ENCODE assay signal across 30 cellular contexts in the genomic region with DNA sequence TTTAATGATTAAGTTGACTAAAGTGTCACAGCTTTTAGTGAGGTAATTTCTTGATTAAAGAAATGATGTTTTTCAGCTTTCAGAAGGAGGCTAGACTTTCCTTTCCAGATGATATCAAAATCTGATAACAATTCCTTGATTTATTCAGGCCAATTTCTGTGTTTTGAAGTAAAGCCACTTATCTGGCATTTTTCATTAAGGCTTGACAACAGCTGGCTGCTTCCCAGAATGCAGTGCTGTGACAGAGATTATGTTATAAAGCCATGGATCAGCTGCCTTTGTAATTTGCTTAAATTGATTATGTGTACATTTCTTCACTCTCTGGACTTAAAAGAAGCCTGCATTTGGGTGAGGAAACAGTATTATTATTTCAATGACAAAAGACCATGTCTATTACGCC.
"Had no signal": no experiment of that assay in that cellular context is flagged by ENCODE, and none has a peak within 500 bp of the region (broad histone marks: within the 10 kb centered on the region; RNA-seq: fewer than 3 reads in every experiment).

No MANE protein-coding gene starts in this region.

- H3K27ac ChIP-seq: epithelial cell of prostate, foreskin keratinocyte, gastroesophageal sphincter, heart right ventricle, left lung, neutrophil, pancreas, right lobe of liver, suprapubic skin, transverse colon, upper lobe of right lung, uterus had no signal

- H3K27me3 ChIP-seq: foreskin keratinocyte, gastroesophageal sphincter, heart right ventricle, left lung, pancreas, right lobe of liver, suprapubic skin, transverse colon, upper lobe of right lung, uterus had no signal

- H3K4me3 ChIP-seq: gastroesophageal sphincter, heart right ventricle, left lung, mucosa of descending colon, pancreas, right lobe of liver, suprapubic skin, transverse colon, upper lobe of right lung, uterus had no signal

- ATAC-seq: esophagus mucosa; foreskin keratinocyte; gastroesophageal sphincter; heart right ventricle; left cardiac atrium; left lung; mucosa of descending colon; natural killer cell treated with Interleukin-12 subunit alpha and Interleukin-12 subunit beta and Interleukin-15 and Interleukin-18, amount 100 ng/mL, for 72 hours; right lobe of liver; stimulated activated naive CD8-positive, alpha-beta T cell treated with anti-CD3 and anti-CD28 coated beads, Interleukin-15, amount 100 ng/mL, for 72 hours; upper lobe of right lung had no signal

- FAIRE-seq: islet of Langerhans had no signal

- H3K9me3 ChIP-seq: gastroesophageal sphincter, heart right ventricle, left lung, mucosa of descending colon, neutrophil, pancreas, right lobe of liver, suprapubic skin, transverse colon, upper lobe of right lung, uterus had no signal

- H3K36me3 ChIP-seq: gastroesophageal sphincter, heart right ventricle, left lung, neutrophil, pancreas, right lobe of liver, suprapubic skin, transverse colon, upper lobe of right lung, uterus had no signal

- H3K4me1 ChIP-seq: foreskin keratinocyte, left lung, right lobe of liver, suprapubic skin, upper lobe of right lung, uterus had no signal

- DNase-seq: effector CD8-positive, alpha-beta T cell; endodermal cell; foreskin keratinocyte; glutamatergic neuron; heart right ventricle; hippocampal formation; left cardiac atrium; left lung; mesenchymal stem cell; mucosa of descending colon; naive B cell; pancreas; right lobe of liver; small intestine; stimulated activated CD4-positive, alpha-beta T cell treated with anti-CD3 and anti-CD28 coated beads, Interleukin-12 subunit alpha, Interleukin-12 subunit beta, amount 100 ng/mL, for 4 hours; stimulated activated CD4-positive, alpha-beta T cell treated with anti-CD3 and anti-CD28 coated beads, Interleukin-1b, Interleukin-23, amount 100 ng/mL, for 48 hours; stimulated activated CD4-positive, alpha-beta T cell treated with anti-CD3 and anti-CD28 coated beads, Interleukin-4, amount 100 ng/mL, for 1 hour; stimulated activated CD8-positive, alpha-beta memory T cell treated with anti-CD3 and anti-CD28 coated beads, Interleukin-4, amount 100 ng/mL, for 48 hours; stimulated activated naive CD4-positive, alpha-beta T cell; stimulated activated naive CD8-positive, alpha-beta T cell treated with anti-CD3 and anti-CD28 coated beads, Interleukin-15, amount 100 ng/mL, for 72 hours; transverse colon; upper lobe of right lung; uterus had no signal
